In the genomic region with DNA sequence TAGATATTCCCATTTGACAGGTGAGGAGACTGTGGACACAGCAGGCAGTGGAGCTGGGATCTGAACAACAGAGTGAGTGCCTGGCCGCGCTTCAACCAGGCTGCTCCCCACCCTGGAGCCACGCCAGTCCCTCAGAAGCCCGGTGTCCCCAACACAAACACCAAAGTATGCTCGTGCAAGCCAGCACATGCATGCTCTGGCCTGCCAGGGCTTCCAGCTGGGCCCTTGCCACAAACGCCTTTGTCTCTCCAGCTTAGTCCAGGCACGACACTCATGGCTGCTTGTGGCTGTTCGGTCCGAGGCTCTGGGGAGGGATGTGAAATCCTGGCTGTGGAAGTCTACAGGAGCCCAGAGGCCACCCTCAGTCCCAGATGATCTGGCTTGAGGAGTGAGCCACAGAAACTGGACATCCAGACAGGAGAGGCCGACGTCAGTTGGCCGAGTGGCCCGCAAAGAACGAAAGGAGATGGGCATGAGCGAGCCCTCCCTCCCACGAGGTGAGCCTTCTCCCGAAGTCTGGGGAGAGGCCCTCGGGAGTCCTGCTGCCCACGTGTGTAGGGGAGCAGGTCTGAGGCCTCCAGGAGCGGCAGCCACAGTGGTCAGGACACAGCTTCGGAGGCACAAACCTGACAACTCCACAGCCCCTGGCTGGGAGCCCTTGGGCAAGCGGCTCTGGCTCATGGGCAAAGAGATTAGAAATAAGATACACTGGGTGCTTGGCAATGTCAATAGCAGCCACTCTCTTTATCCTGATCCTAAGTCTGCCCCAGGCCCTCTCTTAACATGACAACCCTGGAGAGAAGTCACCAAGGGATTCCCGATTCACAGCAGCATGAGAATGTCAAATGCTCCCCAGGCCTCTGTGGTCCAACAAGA, we compare ENCODE assay signal across 12 cellular contexts.
A peak's percentile ranks its signal among the peaks of the same experiment; 100 is the strongest.
DNase-seq lines count a peak whose midpoint lies in the region; ATAC-seq and TF ChIP-seq lines count a peak whose summit lies in the region.
"Had no signal": no experiment of that assay in that cellular context is flagged by ENCODE, and none has a peak within 500 bp of the region (broad histone marks: within the 10 kb centered on the region; RNA-seq: fewer than 3 reads in every experiment).

No MANE protein-coding gene starts in this region.

- intact Hi-C loops in Right ventricle myocardium inferior (cut with DNase I) (loop anchor here (5.0 kb wide), 1 partner anchor 166 kb away; no protein-coding TSS in a partner anchor), cardiac septum (cut with DNase I) (no loop called here), aorta (cut with DNase I) (loop anchor here in 1 of 2 donors (10.0 kb wide), 1 partner anchor 79 kb away; no protein-coding TSS in a partner anchor)

- no peaks in the 10 kb centered on the region for H3K4me1 ChIP-seq in aorta (ENCODE audit: control insufficient read depth in 1 of 2, insufficient read depth in 2 of 2, low read length in 2 of 2)

- no peaks in the 10 kb centered on the region for H3K9me3 Mint-ChIP-seq in HFFc6
- H3K9me3 Mint-ChIP-seq: brain had no signal

- H3K36me3 Mint-ChIP-seq in HFFc6 (ENCODE audit: low read depth), result peaks cover 44% of the 10 kb centered on the region

- H3K27ac ChIP-seq in aorta (ENCODE audit: low read depth in 1 of 2, low read length in 2 of 2), result no peak overlapping the region
- H3K27ac ChIP-seq: SK-N-MC had no signal

- ATAC-seq in Right ventricle myocardium inferior, result peak; percentile 66
- ATAC-seq in aorta (ENCODE audit: low FRiP score), result peak; percentile 24

- peaks cover 22% of the 10 kb centered on the region for H3K27me3 Mint-ChIP-seq in HFFc6 (ENCODE audit: insufficient read depth)
- H3K27me3 Mint-ChIP-seq: brain had no signal

- no peak overlapping the region for H3K27ac Mint-ChIP-seq in HFFc6

- H3K4me3 ChIP-seq in aorta (ENCODE audit: low read length in 2 of 2), result no peak overlapping the region
- H3K4me3 ChIP-seq: SK-N-MC had no signal

- H3K36me3 ChIP-seq in aorta (ENCODE audit: control insufficient read depth in 1 of 2, insufficient read depth in 2 of 2, low read length in 1 of 2), result peaks cover 3 to 10% of the 10 kb centered on the region in 2 donors

- no peak for TF ChIP-seq CTCF in HFFc6 (IDR thresholded peaks at IDR 0.05)

- H3K4me3 Mint-ChIP-seq in HFFc6, result no peak overlapping the region
- H3K4me3 Mint-ChIP-seq: brain had no signal

- H3K9me3 ChIP-seq in aorta (ENCODE audit: control insufficient read depth, low read length), result no peaks in the 10 kb centered on the region

- H3K27me3 ChIP-seq in aorta (ENCODE audit: control insufficient read depth in 1 of 2, insufficient read depth in 2 of 2, low read length in 1 of 2), result no peaks in the 10 kb centered on the region

- WGBS in aorta, 2 donors, result 31 to 35% methylated on average over 23 of the region's 23 CpGs

- no peaks in the 10 kb centered on the region; the same call in 1 of the 2 replicates for H3K4me1 Mint-ChIP-seq in HFFc6 (ENCODE audit: low read depth)

- DNase-seq in Right ventricle myocardium inferior (ENCODE audit: missing footprints), result peak; percentile 79
- DNase-seq in cardiac septum (ENCODE audit: low spot score), result no peak
- peak; percentile 28 for DNase-seq in cerebellar cortex (ENCODE audit: low spot score)
- peak; percentile 9 for DNase-seq in midbrain (lab: John Stamatoyannopoulos, UW)
- DNase-seq in aorta, result peak in 1 of 2 donors; percentile 77
- no peak for DNase-seq in NK-92 (lab: John Stamatoyannopoulos, UW; ENCODE audit: unreplicated experiment)
- DNase-seq in HFFc6, result no peak
- no peak for DNase-seq in UCSD-AML1 (lab: John Stamatoyannopoulos, UW; ENCODE audit: unreplicated experiment)
- DNase-seq: kidney glomerular epithelial cell, NCI-H524 had no signal

Comparison
In these comparisons a context has a peak if more than half of its experiments do, and no peak if none do; other contexts are left out.
1. DNase-seq: peak in Right ventricle myocardium inferior (single experiment), cerebellar cortex (single experiment) and midbrain (single experiment); none in cardiac septum (single experiment), NK-92 (single experiment), HFFc6 (single experiment) and UCSD-AML1 (single experiment).